ENCODE assay signal across 30 cellular contexts in the genomic region with DNA sequence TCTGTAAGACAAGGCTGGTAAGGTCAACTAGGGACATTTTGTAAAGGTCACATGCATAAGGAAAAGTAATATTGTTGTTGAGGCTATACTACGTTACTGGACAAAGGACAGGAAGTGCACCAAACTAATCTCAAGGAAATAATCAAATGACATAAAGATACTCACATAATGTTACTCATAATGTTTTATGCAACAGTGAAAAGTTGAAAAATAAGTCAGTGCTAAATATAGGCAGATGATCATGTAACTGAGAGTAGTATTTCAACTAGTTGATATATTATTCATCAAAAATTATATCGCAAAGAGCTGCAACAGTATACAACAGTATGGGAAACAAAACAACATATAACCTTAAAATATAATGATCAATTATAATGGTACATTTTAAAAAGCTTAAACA.
"Had no signal": no experiment of that assay in that cellular context is flagged by ENCODE, and none has a peak within 500 bp of the region (broad histone marks: within the 10 kb centered on the region; RNA-seq: fewer than 3 reads in every experiment).

No MANE protein-coding gene starts in this region.

- H3K27me3 ChIP-seq: adrenal gland, body of pancreas, cardiac muscle cell, colonic mucosa, esophagus squamous epithelium had no signal

- H3K27ac Mint-ChIP-seq: activated CD4-positive, alpha-beta memory T cell treated with anti-CD3 and anti-CD28 coated beads for 36 hours; activated CD4-positive, alpha-beta T cell treated with anti-CD3 and anti-CD28 coated beads for 36 hours; activated CD4-positive, alpha-beta T cell treated with anti-CD3 and anti-CD28 coated beads, Interleukin-2, amount 10 ng/mL, durations not matched to agents 24 days and 14 days; activated CD8-positive, alpha-beta memory T cell treated with anti-CD3 and anti-CD28 coated beads, Interleukin-2, amount 10 ng/mL, durations not matched to agents 7 days and 5 days; activated CD8-positive, alpha-beta T cell treated with anti-CD3 and anti-CD28 coated beads, Interleukin-2, amount 10 ng/mL, durations not matched to agents 7 days and 5 days; activated naive CD4-positive, alpha-beta T cell treated with anti-CD3 and anti-CD28 coated beads for 36 hours; activated naive CD4-positive, alpha-beta T cell treated with anti-CD3 and anti-CD28 coated beads, Interleukin-2, amount 50 U/mL, for 24 hours; activated naive CD8-positive, alpha-beta T cell treated with anti-CD3 and anti-CD28 coated beads for 36 hours; activated naive CD8-positive, alpha-beta T cell treated with anti-CD3 and anti-CD28 coated beads, Interleukin-2, amount 50 U/mL, for 24 hours; activated T-helper 1 cell treated with anti-CD3 and anti-CD28 coated beads, Interleukin-12 subunit alpha, Interleukin-12 subunit beta, Interleukin-2, Interleukin-4 antibody, amounts not matched to agents 30 ng/mL and 10 ng/mL and 1 ng/mL, durations not matched to agents 14 hours and 24 hours and 36 hours; activated T-helper 2 cell treated with anti-CD3 and anti-CD28 coated beads, Interferon-gamma antibody, Interleukin-2, Interleukin-4, amounts not matched to agents 10 μg/mL and 5 μg/mL and 100 μg/mL, durations not matched to agents 14 hours and 24 hours and 36 hours had no signal

- H3K4me1 ChIP-seq: adrenal gland, body of pancreas, colonic mucosa, esophagus squamous epithelium had no signal

- H3K9me3 Mint-ChIP-seq: activated CD4-positive, alpha-beta T cell treated with anti-CD3 and anti-CD28 coated beads, Interleukin-2, amount 10 ng/mL, durations not matched to agents 24 days and 14 days; activated naive CD8-positive, alpha-beta T cell treated with anti-CD3 and anti-CD28 coated beads for 36 hours had no signal

- H3K9me3 ChIP-seq: adrenal gland, body of pancreas, colonic mucosa, esophagus squamous epithelium had no signal

- ATAC-seq: activated CD4-positive, alpha-beta T cell treated with anti-CD3 and anti-CD28 coated beads for 36 hours; activated CD8-positive, alpha-beta memory T cell treated with anti-CD3 and anti-CD28 coated beads, Interleukin-2, amount 10 ng/mL, durations not matched to agents 7 days and 5 days; activated CD8-positive, alpha-beta T cell treated with anti-CD3 and anti-CD28 coated beads, Interleukin-2, amount 10 ng/mL, durations not matched to agents 7 days and 5 days; activated naive CD8-positive, alpha-beta T cell treated with anti-CD3 and anti-CD28 coated beads, Interleukin-2, amount 50 U/mL, for 24 hours; body of pancreas had no signal

- H3K4me1 Mint-ChIP-seq: activated CD4-positive, alpha-beta T cell treated with anti-CD3 and anti-CD28 coated beads for 36 hours; activated CD4-positive, alpha-beta T cell treated with anti-CD3 and anti-CD28 coated beads, Interleukin-2, amount 10 ng/mL, durations not matched to agents 24 days and 14 days; activated CD8-positive, alpha-beta memory T cell treated with anti-CD3 and anti-CD28 coated beads, Interleukin-2, amount 10 ng/mL, durations not matched to agents 7 days and 5 days; activated naive CD4-positive, alpha-beta T cell treated with anti-CD3 and anti-CD28 coated beads, Interleukin-2, amount 50 U/mL, for 24 hours; activated naive CD8-positive, alpha-beta T cell treated with anti-CD3 and anti-CD28 coated beads for 36 hours; activated naive CD8-positive, alpha-beta T cell treated with anti-CD3 and anti-CD28 coated beads, Interleukin-2, amount 50 U/mL, for 24 hours had no signal

- H3K27ac ChIP-seq: adrenal gland, body of pancreas, cardiac muscle cell, colonic mucosa, esophagus squamous epithelium had no signal

- H3K36me3 Mint-ChIP-seq: activated CD4-positive, alpha-beta memory T cell treated with anti-CD3 and anti-CD28 coated beads for 36 hours; activated CD8-positive, alpha-beta memory T cell treated with anti-CD3 and anti-CD28 coated beads, Interleukin-2, amount 10 ng/mL, durations not matched to agents 7 days and 5 days; activated naive CD4-positive, alpha-beta T cell treated with anti-CD3 and anti-CD28 coated beads, Interleukin-2, amount 50 U/mL, for 24 hours; activated naive CD8-positive, alpha-beta T cell treated with anti-CD3 and anti-CD28 coated beads for 36 hours had no signal

- DNase-seq: activated CD4-positive, alpha-beta memory T cell treated with anti-CD3 and anti-CD28 coated beads for 36 hours; activated CD4-positive, alpha-beta T cell treated with anti-CD3 and anti-CD28 coated beads for 36 hours; activated CD4-positive, alpha-beta T cell treated with anti-CD3 and anti-CD28 coated beads, Interleukin-2, amount 10 ng/mL, durations not matched to agents 24 days and 14 days; activated CD4-positive, CD25-positive, alpha-beta regulatory T cell; activated CD4-positive, CD25-positive, alpha-beta regulatory T cell treated with anti-CD3 and anti-CD28 coated beads, Interleukin-2, amount 50 U/mL, for 72 hours; activated CD8-positive, alpha-beta memory T cell treated with anti-CD3 and anti-CD28 coated beads, Interleukin-2, amount 10 ng/mL, durations not matched to agents 7 days and 5 days; activated CD8-positive, alpha-beta memory T cell treated with anti-CD3 and anti-CD28 coated beads, Interleukin-2, amount 50 U/mL, for 4 hours; activated CD8-positive, alpha-beta T cell treated with anti-CD3 and anti-CD28 coated beads, Interleukin-2, amount 10 ng/mL, durations not matched to agents 7 days and 5 days; activated effector memory CD4-positive, alpha-beta T cell treated with anti-CD3 and anti-CD28 coated beads, Interleukin-2, amount 50 U/mL, for 16 hours; activated naive CD4-positive, alpha-beta T cell treated with anti-CD3 and anti-CD28 coated beads for 36 hours; activated naive CD8-positive, alpha-beta T cell treated with anti-CD3 and anti-CD28 coated beads for 36 hours; activated naive CD8-positive, alpha-beta T cell treated with anti-CD3 and anti-CD28 coated beads, Interleukin-2, amount 50 U/mL, for 24 hours; activated T-cell treated with anti-CD3 and anti-CD28 coated beads, Interleukin-2, amount 50 U/mL, for 1 hour; activated T-cell treated with anti-CD3 and anti-CD28 coated beads, Interleukin-2, amount 50 U/mL, for 48 hours; adrenal gland; amygdala; aorta; body of pancreas; central memory CD4-positive, alpha-beta T cell; cerebellar nuclear complex; colonic mucosa; effector CD8-positive, alpha-beta T cell; esophagus squamous epithelium; foreskin fibroblast; head of caudate nucleus; T-helper 2 cell had no signal

- H3K36me3 ChIP-seq: adrenal gland, cardiac muscle cell, colonic mucosa, esophagus squamous epithelium had no signal

- H3K27me3 Mint-ChIP-seq: activated CD4-positive, alpha-beta memory T cell treated with anti-CD3 and anti-CD28 coated beads for 36 hours; activated CD4-positive, alpha-beta T cell treated with anti-CD3 and anti-CD28 coated beads for 36 hours; activated CD4-positive, alpha-beta T cell treated with anti-CD3 and anti-CD28 coated beads, Interleukin-2, amount 10 ng/mL, durations not matched to agents 24 days and 14 days; activated CD8-positive, alpha-beta memory T cell treated with anti-CD3 and anti-CD28 coated beads, Interleukin-2, amount 10 ng/mL, durations not matched to agents 7 days and 5 days; activated naive CD4-positive, alpha-beta T cell treated with anti-CD3 and anti-CD28 coated beads, Interleukin-2, amount 50 U/mL, for 24 hours; activated naive CD8-positive, alpha-beta T cell treated with anti-CD3 and anti-CD28 coated beads for 36 hours; activated naive CD8-positive, alpha-beta T cell treated with anti-CD3 and anti-CD28 coated beads, Interleukin-2, amount 50 U/mL, for 24 hours had no signal

- H3K4me3 ChIP-seq: adrenal gland, body of pancreas, cardiac muscle cell, colonic mucosa, esophagus squamous epithelium had no signal

- H3K4me3 Mint-ChIP-seq: activated CD4-positive, alpha-beta memory T cell treated with anti-CD3 and anti-CD28 coated beads for 36 hours; activated CD4-positive, alpha-beta T cell treated with anti-CD3 and anti-CD28 coated beads for 36 hours; activated CD4-positive, alpha-beta T cell treated with anti-CD3 and anti-CD28 coated beads, Interleukin-2, amount 10 ng/mL, durations not matched to agents 24 days and 14 days; activated CD8-positive, alpha-beta memory T cell treated with anti-CD3 and anti-CD28 coated beads, Interleukin-2, amount 10 ng/mL, durations not matched to agents 7 days and 5 days; activated CD8-positive, alpha-beta T cell treated with anti-CD3 and anti-CD28 coated beads, Interleukin-2, amount 10 ng/mL, durations not matched to agents 7 days and 5 days; activated naive CD4-positive, alpha-beta T cell treated with anti-CD3 and anti-CD28 coated beads for 36 hours; activated naive CD4-positive, alpha-beta T cell treated with anti-CD3 and anti-CD28 coated beads, Interleukin-2, amount 50 U/mL, for 24 hours; activated naive CD8-positive, alpha-beta T cell treated with anti-CD3 and anti-CD28 coated beads for 36 hours; activated naive CD8-positive, alpha-beta T cell treated with anti-CD3 and anti-CD28 coated beads, Interleukin-2, amount 50 U/mL, for 24 hours; activated T-helper 1 cell treated with anti-CD3 and anti-CD28 coated beads, Interleukin-12 subunit alpha, Interleukin-12 subunit beta, Interleukin-2, Interleukin-4 antibody, amounts not matched to agents 30 ng/mL and 10 ng/mL and 1 ng/mL, durations not matched to agents 14 hours and 24 hours and 36 hours had no signal
